8 cellular contexts compared by ENCODE assay signal in genomic region chr1:27102707-27103468, GRCh38. TPM values are rescaled to one million over a fixed set of nuclear protein-coding genes. Genes with fewer than 3 reads are reported as not detected.
DNase-seq lines count a peak whose midpoint lies in the region; ATAC-seq and TF ChIP-seq lines count a peak whose summit lies in the region.

No MANE protein-coding gene starts in this region.

- no peak overlapping the region for H2AFZ ChIP-seq in trophoblast cell (ENCODE audit: insufficient read depth, low read length, poor library complexity)

- no peak overlapping the region for H2BK5ac ChIP-seq in trophoblast cell (ENCODE audit: low read depth, low read length, poor library complexity)

- peak; percentile 65 for ATAC-seq in gastroesophageal sphincter
- ATAC-seq in HG03025 (IDR thresholded peaks at IDR 0.05; ENCODE audit: low FRiP score, unreplicated experiment) = no peak

- H3K4me3 ChIP-seq in gastroesophageal sphincter (no peak overlapping the region), trophoblast cell (ENCODE audit: low read depth, low read length) (no peak overlapping the region)

- H2AK5ac ChIP-seq in trophoblast cell (ENCODE audit: low read length) = no peak overlapping the region

- POLR2A ChIA-PET in RWPE1 (lab: Yijun Ruan, JAX; ENCODE audit: low non-redundant PET) = no interaction called here

- H3K27me3 Mint-ChIP-seq in HFFc6 (ENCODE audit: insufficient read depth) = peaks cover 3% of the 10 kb centered on the region

- H3K4me1 ChIP-seq in gastroesophageal sphincter (peaks cover 0 to 36% (median 18%) of the 10 kb centered on the region in 3 donors), trophoblast cell (ENCODE audit: control insufficient read depth in 1 of 2, insufficient read depth in 2 of 2, low read length in 2 of 2) (peaks cover 9 to 10% of the 10 kb centered on the region in 2 experiments)

- no peak overlapping the region for H3K18ac ChIP-seq in trophoblast cell (ENCODE audit: low read length)

- H3K27me3 ChIP-seq in gastroesophageal sphincter (no peaks in the 10 kb centered on the region), trophoblast cell (ENCODE audit: insufficient read depth, low read length) (no peaks in the 10 kb centered on the region)

- no peak overlapping the region for H4K8ac ChIP-seq in trophoblast cell (ENCODE audit: low read depth, low read length)

- no peaks in the 10 kb centered on the region for H3K79me1 ChIP-seq in trophoblast cell (ENCODE audit: low read length)

- H3K4ac ChIP-seq in trophoblast cell (ENCODE audit: low read depth, low read length) = no peak overlapping the region

- peaks cover 0 to 53% of the 10 kb centered on the region in 2 donors for H3K36me3 ChIP-seq in gastroesophageal sphincter
- peaks cover 60 to 62% of the 10 kb centered on the region in 2 experiments for H3K36me3 ChIP-seq in trophoblast cell (ENCODE audit: control insufficient read depth in 1 of 2, insufficient read depth in 2 of 2, low read length in 2 of 2)

- no peak overlapping the region for H3K9ac ChIP-seq in trophoblast cell (ENCODE audit: low read length)

- no peaks in the 10 kb centered on the region for H3K9me3 Mint-ChIP-seq in HFFc6

- TF ChIP-seq CTCF in HFFc6 (IDR thresholded peaks at IDR 0.05) (peak; percentile 98), RWPE1 (conservative IDR thresholded peaks at IDR 0.05; ENCODE audit: low read depth) (peak; percentile 94), gastroesophageal sphincter (IDR thresholded peaks at IDR 0.05) (peak in 3 of 4 experiments; percentile 95 to 96 (median 95))

- no peaks in the 10 kb centered on the region; the same call in 1 of the 2 replicates for H3K36me3 Mint-ChIP-seq in HFFc6 (ENCODE audit: low read depth)

- no peak overlapping the region for H3K4me3 Mint-ChIP-seq in HFFc6

- TF ChIP-seq POLR2A in gastroesophageal sphincter (IDR thresholded peaks at IDR 0.05) = no peak

- no peak overlapping the region for H3K14ac ChIP-seq in trophoblast cell (ENCODE audit: low read length)

- H4K91ac ChIP-seq in trophoblast cell (ENCODE audit: low read depth, low read length) = no peak overlapping the region

- H3K27ac ChIP-seq in RWPE1 = peak overlapping the region; percentile 96
- H3K27ac ChIP-seq in gastroesophageal sphincter = peak overlapping the region in 1 of 4 donors; percentile 27
- no peak overlapping the region for H3K27ac ChIP-seq in trophoblast cell (ENCODE audit: low read depth, low read length)

- H3K79me2 ChIP-seq in trophoblast cell (ENCODE audit: control insufficient read depth, insufficient read depth, low read length, poor library complexity) = no peaks in the 10 kb centered on the region

- H4K12ac ChIP-seq in trophoblast cell (ENCODE audit: low read depth, low read length) = no peak overlapping the region

- H3K4me1 Mint-ChIP-seq in HFFc6 (ENCODE audit: low read depth) = peaks cover 35% of the 10 kb centered on the region

- no peak overlapping the region for H3K27ac Mint-ChIP-seq in HFFc6

- H2BK12ac ChIP-seq in trophoblast cell (ENCODE audit: low read length) = no peak overlapping the region

- H3K9me3 ChIP-seq in gastroesophageal sphincter (no peaks in the 10 kb centered on the region), trophoblast cell (ENCODE audit: insufficient read depth, low read depth, low read length) (no peaks in the 10 kb centered on the region)

- no peak overlapping the region for H3K23ac ChIP-seq in trophoblast cell (ENCODE audit: low read length)

- 96% methylated on average over 3 of the region's 15 CpGs; no CpG with 5 or more reads in 1 of the 2 donors for WGBS in gastroesophageal sphincter (ENCODE audit: low coverage in 1 of 2), 2 donors
- WGBS in trophoblast cell (ENCODE audit: extremely low coverage, insufficient coverage, insufficient read length) = no CpG with 5 or more reads among the region's 15 CpGs

- no peak overlapping the region for H2BK120ac ChIP-seq in trophoblast cell (ENCODE audit: insufficient read depth, low read length, poor library complexity)

- no peak for TF ChIP-seq EP300 in gastroesophageal sphincter (IDR thresholded peaks at IDR 0.05)

- DNase-seq in COR-L47 (lab: John Stamatoyannopoulos, UW) (peak; percentile 40), HFFc6 (peak; percentile 31), RWPE1 (ENCODE audit: low spot score) (peak; percentile 74), trophoblast cell (peak; percentile 56 to 81), ureter (ENCODE audit: low spot score) (peak; percentile 82)
- DNase-seq in activated effector memory CD4-positive, alpha-beta T cell treated with Interleukin-2 at 50 U/mL for 16 hours = peak; percentile 64

- H3K4me2 ChIP-seq in trophoblast cell (ENCODE audit: low read length) = no peak overlapping the region

- CTCF ChIA-PET in RWPE1 (lab: Yijun Ruan, JAX) = interaction anchor here (0.5 to 9.7 kb wide), 23 partner anchors 9 to 198 kb away, joined by 3 to 166 read pairs (median 4); no protein-coding TSS in a partner anchor

RNA-seq across cellular contexts. Expression of gene SLC9A1, which starts 52.0 kb away (rescaled TPM):
- 10 to 100 TPM; 37.1 to 51.0 (median 44.7) TPM for total RNA-seq in HFFc6 (2021; fragmentation: NEBNext Ultra II Directional; extraction: Animal tissue kit (Norgen Biotek cat#: 25700))
- total RNA-seq in gastroesophageal sphincter (10 to 100 TPM in 3 of 4 donors, 1 to 10 TPM in 1; 7.2 to 27.8 (median 17.1) TPM), ureter (79.4 TPM)
- 114 and 122 TPM in 2 replicates for polyA plus RNA-seq in trophoblast cell (2013)

Comparison
In these comparisons a context has a peak if more than half of its experiments do, and no peak if none do; other contexts are left out.
1. DNase-seq: peak in every context shown above with its lines; median percentile 82 in ureter; 74 in RWPE1; 68 in trophoblast cell; 64 in activated effector memory CD4-positive, alpha-beta T cell treated with Interleukin-2 at 50 U/mL for 16 hours; 40 in COR-L47; 31 in HFFc6.